In the genomic region with DNA sequence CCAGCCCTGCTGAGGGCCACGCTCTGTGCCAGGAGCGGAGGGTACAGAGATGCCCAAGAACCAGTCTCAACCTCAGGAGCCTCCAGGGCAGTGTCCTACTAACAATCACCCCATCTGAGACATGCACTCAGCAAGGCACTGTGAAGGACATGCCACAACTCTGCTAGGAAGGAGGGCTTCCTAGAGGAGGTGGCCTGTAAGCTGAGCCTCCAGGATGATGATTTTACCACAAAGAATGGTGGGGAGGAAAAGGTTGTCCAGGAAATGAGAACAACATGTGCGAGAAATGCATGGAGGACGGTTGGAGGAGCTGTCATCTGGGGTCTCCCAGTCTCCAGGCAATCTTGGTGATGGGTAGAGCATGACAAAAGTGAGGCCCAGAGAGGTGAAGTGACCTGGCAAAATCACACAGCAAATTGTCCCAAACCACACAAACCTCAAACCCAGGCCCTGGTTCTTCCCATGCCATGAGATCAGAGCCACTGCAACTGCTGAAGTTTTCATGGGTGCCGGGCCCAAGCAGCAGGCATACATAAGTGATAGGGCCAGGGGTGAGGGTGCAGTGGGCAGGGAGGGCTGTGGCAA, we compare ENCODE assay signal across 24 cellular contexts. TPM values are rescaled to one million over a fixed set of nuclear protein-coding genes. Genes with fewer than 3 reads are reported as not detected.
"Had no signal": no experiment of that assay in that cellular context is flagged by ENCODE, and none has a peak within 500 bp of the region (broad histone marks: within the 10 kb centered on the region; RNA-seq: fewer than 3 reads in every experiment).

No MANE protein-coding gene starts in this region.

- H3K4me3 Mint-ChIP-seq: mesothelial cell of epicardium; natural killer cell; nephron progenitor cell; neural progenitor cell; stimulated activated effector memory CD8-positive, alpha-beta T cell treated with anti-CD3 and anti-CD28 coated beads, Interleukin-12 subunit alpha, Interleukin-12 subunit beta, amount 100 ng/mL, for 72 hours; stimulated activated naive CD8-positive, alpha-beta T cell treated with anti-CD3 and anti-CD28 coated beads, Interleukin-15, Interleukin-2, amounts not matched to agents 100 ng/mL and 50 ng/mL, for 24 hours; type B pancreatic cell had no signal

- H3K4me2 ChIP-seq: neural progenitor cell had no signal

- H3K27ac ChIP-seq: neural progenitor cell, pancreas, sigmoid colon, spleen, suprapubic skin, thoracic aorta, tibial artery, uterus had no signal

- H3K4me1 Mint-ChIP-seq: mesothelial cell of epicardium; naive B cell; neural progenitor cell; stimulated activated effector memory CD8-positive, alpha-beta T cell treated with anti-CD3 and anti-CD28 coated beads, Interleukin-12 subunit alpha, Interleukin-12 subunit beta, amount 100 ng/mL, for 72 hours had no signal

- H3K27me3 ChIP-seq: neural progenitor cell, pancreas, suprapubic skin, uterus had no signal

- H3K9me3 ChIP-seq: left ventricle myocardium inferior, pancreas, prostate gland, sigmoid colon, spleen, suprapubic skin, thoracic aorta, tibial artery, uterus had no signal

- H3K36me3 ChIP-seq: left ventricle myocardium inferior, neural progenitor cell, pancreas, prostate gland, sigmoid colon, spleen, suprapubic skin, thoracic aorta, tibial artery, uterus had no signal

- H3K27ac Mint-ChIP-seq: mesothelial cell of epicardium; natural killer cell; nephron progenitor cell; stimulated activated effector memory CD8-positive, alpha-beta T cell treated with anti-CD3 and anti-CD28 coated beads, Interleukin-12 subunit alpha, Interleukin-12 subunit beta, amount 100 ng/mL, for 72 hours; stimulated activated naive CD8-positive, alpha-beta T cell treated with anti-CD3 and anti-CD28 coated beads, Interleukin-15, Interleukin-2, amounts not matched to agents 100 ng/mL and 50 ng/mL, for 24 hours; type B pancreatic cell had no signal

- ATAC-seq: natural killer cell; stimulated activated effector memory CD8-positive, alpha-beta T cell treated with anti-CD3 and anti-CD28 coated beads, Interleukin-12 subunit alpha, Interleukin-12 subunit beta, amount 100 ng/mL, for 72 hours had no signal

- H3K4me1 ChIP-seq: neural progenitor cell, pancreas, uterus had no signal

- H3K9me3 Mint-ChIP-seq: mesothelial cell of epicardium; naive B cell; natural killer cell; nephron progenitor cell; neural progenitor cell; stimulated activated effector memory CD8-positive, alpha-beta T cell treated with anti-CD3 and anti-CD28 coated beads, Interleukin-12 subunit alpha, Interleukin-12 subunit beta, amount 100 ng/mL, for 72 hours; stimulated activated naive CD8-positive, alpha-beta T cell treated with anti-CD3 and anti-CD28 coated beads, Interleukin-15, Interleukin-2, amounts not matched to agents 100 ng/mL and 50 ng/mL, for 24 hours; type B pancreatic cell had no signal

- H3K36me3 Mint-ChIP-seq: mesothelial cell of epicardium; naive B cell; natural killer cell; neural progenitor cell; stimulated activated effector memory CD8-positive, alpha-beta T cell treated with anti-CD3 and anti-CD28 coated beads, Interleukin-12 subunit alpha, Interleukin-12 subunit beta, amount 100 ng/mL, for 72 hours; type B pancreatic cell had no signal

- H3K27me3 Mint-ChIP-seq: stimulated activated naive CD8-positive, alpha-beta T cell treated with anti-CD3 and anti-CD28 coated beads, Interleukin-15, Interleukin-2, amounts not matched to agents 100 ng/mL and 50 ng/mL, for 24 hours; type B pancreatic cell had no signal

- DNase-seq: islet precursor cell; mesendoderm; naive B cell; natural killer cell; nephron progenitor cell; retina; sigmoid colon; spleen; stimulated activated CD4-positive, alpha-beta T cell treated with anti-CD3 and anti-CD28 coated beads, Interleukin-4, amount 100 ng/mL, for 24 hours; stimulated activated naive CD4-positive, alpha-beta T cell; tibial artery; uterus had no signal

- H3K9ac ChIP-seq: neural progenitor cell had no signal

- H3K4me3 ChIP-seq: left ventricle myocardium inferior, lung, neural progenitor cell, pancreas, prostate gland, sigmoid colon, spleen, suprapubic skin, thoracic aorta, tibial artery, uterus had no signal

RNA-seq across cellular contexts. Expression of gene CNGB1, which starts 30.5 kb away (rescaled TPM):
- polyA plus RNA-seq: right cardiac atrium had no signal
